In the genomic region with DNA sequence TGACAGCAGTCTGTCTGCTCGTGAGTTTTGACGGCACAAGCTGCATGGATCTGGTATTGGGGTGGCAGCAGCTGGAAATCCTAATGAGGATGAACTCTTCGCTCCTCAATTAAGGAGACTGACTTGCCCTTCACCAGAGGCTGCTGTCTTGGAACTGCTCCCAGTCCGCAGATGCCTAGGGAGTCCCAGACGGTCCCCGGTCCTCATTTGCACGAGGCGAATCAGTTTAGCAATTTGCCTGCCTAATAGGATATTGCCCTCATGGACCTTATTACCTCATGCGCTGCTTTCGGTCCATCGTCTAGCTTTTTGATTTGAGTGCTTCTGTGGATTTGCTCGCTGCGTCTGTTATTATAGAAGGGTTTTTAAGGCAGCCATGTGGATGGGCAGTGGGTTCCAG, we compare ENCODE assay signal across 17 cellular contexts. TPM values are rescaled to one million over a fixed set of nuclear protein-coding genes. Genes with fewer than 3 reads are reported as not detected.
DNase-seq lines count a peak whose midpoint lies in the region; ATAC-seq and TF ChIP-seq lines count a peak whose summit lies in the region.
"Had no signal": no experiment of that assay in that cellular context is flagged by ENCODE, and none has a peak within 500 bp of the region (broad histone marks: within the 10 kb centered on the region; RNA-seq: fewer than 3 reads in every experiment).

No MANE protein-coding gene starts in this region.

- H3K9me3 ChIP-seq in BLaER1 treated with 17β-estradiol and CSF1 and Interleukin-3, amounts not matched to agents 10 nM and 100 nM (replicated peaks in 1 of 11): peaks cover 0 to 3% (median 0%) of the 10 kb centered on the region in 11 experiments; a peak in 2 of 22 replicates
- no peaks in the 10 kb centered on the region for H3K9me3 ChIP-seq in osteoblast (ENCODE audit: low read depth, low read length)
- H3K9me3 ChIP-seq: ascending aorta had no signal

- peak overlapping the region in 7 of 11 experiments; percentile 57 to 87 (median 73); a peak in 8 of 22 replicates for H3K4me2 ChIP-seq in BLaER1 treated with 17β-estradiol and CSF1 and Interleukin-3, amounts not matched to agents 10 nM and 100 nM
- no peak overlapping the region for H3K4me2 ChIP-seq in osteoblast (ENCODE audit: insufficient read depth, low read length)

- H2AFZ ChIP-seq in osteoblast (ENCODE audit: low read length): no peak overlapping the region

- ATAC-seq in T-cell (replicated peaks in 1 of 4) (no peak), GM19324 (IDR thresholded peaks at IDR 0.05; ENCODE audit: low FRiP score, unreplicated experiment) (no peak)
- ATAC-seq in naive thymus-derived CD8-positive, alpha-beta T cell: no peak
- ATAC-seq: effector memory CD8-positive, alpha-beta T cell; stimulated activated naive CD8-positive, alpha-beta T cell treated with anti-CD3 and anti-CD28 coated beads, Interleukin-15, Interleukin-2, amounts not matched to agents 100 U/mL and 50 U/mL, for 24 hours had no signal

- peaks cover 0 to 3% (median 0%) of the 10 kb centered on the region in 5 experiments for H3K9me3 Mint-ChIP-seq in brain
- no peaks in the 10 kb centered on the region for H3K9me3 Mint-ChIP-seq in T-cell
- no peaks in the 10 kb centered on the region for H3K9me3 Mint-ChIP-seq in naive thymus-derived CD8-positive, alpha-beta T cell
- H3K9me3 Mint-ChIP-seq: activated CD4-positive, alpha-beta memory T cell treated with anti-CD3 and anti-CD28 coated beads for 36 hours; activated naive CD4-positive, alpha-beta T cell treated with anti-CD3 and anti-CD28 coated beads for 36 hours; effector memory CD8-positive, alpha-beta T cell; memory B cell had no signal

- H3K27me3 ChIP-seq in BLaER1 treated with 17β-estradiol and CSF1 and Interleukin-3, amounts not matched to agents 10 nM and 100 nM: no peaks in the 10 kb centered on the region
- H3K27me3 ChIP-seq in osteoblast (ENCODE audit: insufficient read depth, low read length): no peaks in the 10 kb centered on the region
- H3K27me3 ChIP-seq: ascending aorta had no signal

- no peak overlapping the region for H3K27ac ChIP-seq in BLaER1 treated with 17β-estradiol and CSF1 and Interleukin-3, amounts not matched to agents 10 nM and 100 nM
- peak overlapping the region; percentile 94 for H3K27ac ChIP-seq in osteoblast (ENCODE audit: low read depth, low read length)

- H3K27ac Mint-ChIP-seq in brain (peak overlapping the region in 4 of 5 experiments; percentile 18 to 94 (median 54)), T-cell (no peak overlapping the region)
- no peak overlapping the region for H3K27ac Mint-ChIP-seq in naive thymus-derived CD8-positive, alpha-beta T cell
- H3K27ac Mint-ChIP-seq: activated CD4-positive, alpha-beta memory T cell treated with anti-CD3 and anti-CD28 coated beads for 36 hours; activated naive CD4-positive, alpha-beta T cell treated with anti-CD3 and anti-CD28 coated beads for 36 hours; effector memory CD8-positive, alpha-beta T cell; memory B cell had no signal

- POLR2A ChIA-PET in T-cell (lab: Charles Lee): no interaction called here
- POLR2A ChIA-PET in naive thymus-derived CD8-positive, alpha-beta T cell (lab: Charles Lee): no interaction called here

- H3K4me1 ChIP-seq in BLaER1 treated with 17β-estradiol and CSF1 and Interleukin-3, amounts not matched to agents 10 nM and 100 nM: peaks cover 53 to 90% (median 66%) of the 10 kb centered on the region in 10 experiments
- H3K4me1 ChIP-seq in osteoblast (ENCODE audit: insufficient read depth, low read length): peaks cover 51% of the 10 kb centered on the region

- peaks cover 4% of the 10 kb centered on the region for H3K36me3 Mint-ChIP-seq in brain
- no peaks in the 10 kb centered on the region for H3K36me3 Mint-ChIP-seq in T-cell
- no peaks in the 10 kb centered on the region for H3K36me3 Mint-ChIP-seq in naive thymus-derived CD8-positive, alpha-beta T cell
- H3K36me3 Mint-ChIP-seq: activated CD4-positive, alpha-beta memory T cell treated with anti-CD3 and anti-CD28 coated beads for 36 hours; memory B cell had no signal

- peaks cover 95% of the 10 kb centered on the region for H3K79me2 ChIP-seq in osteoblast (ENCODE audit: insufficient read depth, low read length)

- H3K4me3 Mint-ChIP-seq in brain (peak overlapping the region in 2 of 5 experiments; percentile 12 to 64), T-cell (no peak overlapping the region)
- H3K4me3 Mint-ChIP-seq in naive thymus-derived CD8-positive, alpha-beta T cell: no peak overlapping the region
- H3K4me3 Mint-ChIP-seq: activated CD4-positive, alpha-beta memory T cell treated with anti-CD3 and anti-CD28 coated beads for 36 hours; activated naive CD4-positive, alpha-beta T cell treated with anti-CD3 and anti-CD28 coated beads for 36 hours; effector memory CD8-positive, alpha-beta T cell; memory B cell had no signal

- H3K4me1 Mint-ChIP-seq in brain (peaks cover 81% of the 10 kb centered on the region), T-cell (no peaks in the 10 kb centered on the region)
- no peaks in the 10 kb centered on the region for H3K4me1 Mint-ChIP-seq in naive thymus-derived CD8-positive, alpha-beta T cell
- H3K4me1 Mint-ChIP-seq: memory B cell had no signal

- H3K27me3 Mint-ChIP-seq in brain (no peaks in the 10 kb centered on the region), T-cell (peaks cover 19 to 22% of the 10 kb centered on the region in 2 donors)
- H3K27me3 Mint-ChIP-seq in naive thymus-derived CD8-positive, alpha-beta T cell: peaks cover 2 to 24% (median 9%) of the 10 kb centered on the region in 5 donors

- peaks cover 0 to 12% (median 0%) of the 10 kb centered on the region in 11 experiments; a peak in 1 of 22 replicates for H3K36me3 ChIP-seq in BLaER1 treated with 17β-estradiol and CSF1 and Interleukin-3, amounts not matched to agents 10 nM and 100 nM
- H3K36me3 ChIP-seq in osteoblast (ENCODE audit: insufficient read depth, low read length): no peaks in the 10 kb centered on the region
- H3K36me3 ChIP-seq: ascending aorta had no signal

- peak; percentile 95 for DNase-seq in NCI-H2171 treated with DMSO at 0.1 percent for 48 hours (lab: John Stamatoyannopoulos, UW)
- no peak for DNase-seq in osteoblast (ENCODE audit: insufficient read length, low spot score, missing footprints)
- DNase-seq in T-cell: no peak
- DNase-seq in naive thymus-derived CD8-positive, alpha-beta T cell: no peak
- DNase-seq in UCSD-AML1 (lab: John Stamatoyannopoulos, UW; ENCODE audit: unreplicated experiment): no peak
- DNase-seq: activated CD4-positive, alpha-beta memory T cell treated with anti-CD3 and anti-CD28 coated beads for 36 hours; activated naive CD4-positive, alpha-beta T cell treated with anti-CD3 and anti-CD28 coated beads for 36 hours; cerebellar nuclear complex; effector memory CD8-positive, alpha-beta T cell; KBM-7; NCI-H1048; stimulated activated naive CD8-positive, alpha-beta T cell treated with anti-CD3 and anti-CD28 coated beads, Interleukin-15, Interleukin-2, amounts not matched to agents 100 U/mL and 50 U/mL, for 24 hours had no signal

- CTCF ChIA-PET in T-cell (lab: Charles Lee): interaction anchor here in 1 of 2 donors (0.5 kb wide), 1 partner anchor 11 kb away, joined by 3 read pairs; no protein-coding TSS in a partner anchor

- H3K9ac ChIP-seq in BLaER1 treated with 17β-estradiol and CSF1 and Interleukin-3, amounts not matched to agents 10 nM and 100 nM: no peak overlapping the region

- no peak overlapping the region for H3K4me3 ChIP-seq in BLaER1 treated with 17β-estradiol and CSF1 and Interleukin-3, amounts not matched to agents 10 nM and 100 nM
- H3K4me3 ChIP-seq in osteoblast (ENCODE audit: insufficient read depth, low read length): no peak overlapping the region
- H3K4me3 ChIP-seq: ascending aorta had no signal

- TF ChIP-seq CTCF in brain (conservative IDR thresholded peaks at IDR 0.05) (no peak), osteoblast (IDR thresholded peaks at IDR 0.05; ENCODE audit: extremely low read depth, low read depth, low read length) (no peak)

- peaks cover 23 to 99% (median 66%) of the 10 kb centered on the region in 11 experiments; a peak in 19 of 22 replicates for H4K20me1 ChIP-seq in BLaER1 treated with 17β-estradiol and CSF1 and Interleukin-3, amounts not matched to agents 10 nM and 100 nM
- H4K20me1 ChIP-seq in osteoblast (ENCODE audit: insufficient read depth, low read length): no peaks in the 10 kb centered on the region

RNA-seq across cellular contexts. Expression of a gene that starts 40.6 kb away (rescaled TPM):
- polyA plus RNA-seq in brain (ENCODE audit: insufficient read depth, low read depth, low replicate concordance): 7.0 TPM
- total RNA-seq in osteoblast (56.0 and 66.2 TPM in 2 replicates), T-cell (under 1 TPM in 4 of 5 donors, not detected in 1; 0.10 to 0.38 (median 0.27) TPM)
- not detected for total RNA-seq in naive thymus-derived CD8-positive, alpha-beta T cell
- not detected for polyA plus RNA-seq in naive thymus-derived CD8-positive, alpha-beta T cell

Comparison
In these comparisons a context has a peak if more than half of its experiments do, and no peak if none do; other contexts are left out.
1. H3K27ac Mint-ChIP-seq: peak in brain (4 of 5); none in T-cell (0 of 2) and naive thymus-derived CD8-positive, alpha-beta T cell (0 of 10).
2. RNA of a gene that starts 40.6 kb away (total RNA-seq): 56.0 to 66.2 TPM in osteoblast; 0.10 to 0.38 TPM in T-cell and not detected in naive thymus-derived CD8-positive, alpha-beta T cell; every median in the first group is over 10 times any median in the second.